ENCODE assay signal across 24 cellular contexts in genomic region chr6:111988926-111989325, GRCh38.
DNase-seq lines count a peak whose midpoint lies in the region; ATAC-seq, FAIRE-seq and TF ChIP-seq lines count a peak whose summit lies in the region.
"Had no signal": no experiment of that assay in that cellular context is flagged by ENCODE, and none has a peak within 500 bp of the region (broad histone marks: within the 10 kb centered on the region; RNA-seq: fewer than 3 reads in every experiment).

No MANE protein-coding gene starts in this region.

- H3K14ac ChIP-seq in trophoblast cell (ENCODE audit: low read length), result peak overlapping the region; percentile 48

- RAD21 ChIA-PET in GM12878 (lab: Charles Lee; ENCODE audit: unreplicated experiment), result no interaction called here

- intact Hi-C loops in GM12878 (cut with micrococcal nuclease; ENCODE audit: unreplicated experiment), result no loop called here

- H2AK5ac ChIP-seq in trophoblast cell (ENCODE audit: low read length), result peak overlapping the region; percentile 87

- no peak for TF ChIP-seq EP300 in GM12878 (IDR thresholded peaks at IDR 0.05; ENCODE audit: borderline replicate concordance in 1 of 2, control insufficient read depth in 1 of 2, low read depth in 2 of 2, low read length in 2 of 2)

- H2BK12ac ChIP-seq in trophoblast cell (ENCODE audit: low read length), result peak overlapping the region; percentile 96

- H3K79me2 ChIP-seq in GM12878 (ENCODE audit: control insufficient read depth, insufficient read depth, low read length) (no peaks in the 10 kb centered on the region), trophoblast cell (ENCODE audit: control insufficient read depth, insufficient read depth, low read length, poor library complexity) (peaks cover 13% of the 10 kb centered on the region)

- H3K4me2 ChIP-seq in GM12878 (ENCODE audit: control insufficient read depth, insufficient read depth), result no peak overlapping the region
- H3K4me2 ChIP-seq in trophoblast cell (ENCODE audit: low read length), result no peak overlapping the region
- H3K4me2 ChIP-seq: A549 had no signal

- H4K12ac ChIP-seq in trophoblast cell (ENCODE audit: low read depth, low read length), result no peak overlapping the region

- peak overlapping the region; percentile 82 for H2BK120ac ChIP-seq in trophoblast cell (ENCODE audit: insufficient read depth, low read length, poor library complexity)

- 97% methylated on average over 2 of the region's 2 CpGs for WGBS in GM12878 (ENCODE audit: insufficient coverage, insufficient replicate concordance, low lambda C conversion rate, missing lambda C conversion rate)
- no CpG with 5 or more reads among the region's 2 CpGs for WGBS in trophoblast cell (ENCODE audit: extremely low coverage, insufficient coverage, insufficient read length)

- no peak overlapping the region for H3K18ac ChIP-seq in trophoblast cell (ENCODE audit: low read length)

- H3K4ac ChIP-seq in trophoblast cell (ENCODE audit: low read depth, low read length), result no peak overlapping the region

- no peak overlapping the region for H3K23ac ChIP-seq in trophoblast cell (ENCODE audit: low read length)

- H3K4me1 ChIP-seq in CD8-positive, alpha-beta memory T cell (ENCODE audit: insufficient read depth, low read length), result peaks cover 91% of the 10 kb centered on the region
- peaks cover 36% of the 10 kb centered on the region for H3K4me1 ChIP-seq in GM12878 (ENCODE audit: control insufficient read depth, insufficient read depth, low read length)
- H3K4me1 ChIP-seq in trophoblast cell (ENCODE audit: control insufficient read depth in 1 of 2, insufficient read depth in 2 of 2, low read length in 2 of 2), result peaks cover 7 to 15% of the 10 kb centered on the region in 2 experiments
- H3K4me1 ChIP-seq: A549, transverse colon had no signal

- TF ChIP-seq POLR2A in GM12878 (IDR thresholded peaks at IDR 0.05; ENCODE audit: low read depth, low read length), result no peak

- H3K9ac ChIP-seq in GM12878 (ENCODE audit: control insufficient read depth, insufficient read depth, low read length) (no peak overlapping the region), trophoblast cell (ENCODE audit: low read length) (no peak overlapping the region)

- H4K20me1 ChIP-seq in GM12878 (ENCODE audit: control insufficient read depth, insufficient read depth), result no peaks in the 10 kb centered on the region

- DNase-seq in activated CD4-positive, alpha-beta T cell treated with anti-CD3 and anti-CD28 coated beads, Interleukin-2, amount 10 ng/mL, durations not matched to agents 7 days and 5 days, result no peak
- DNase-seq in activated CD4-positive, alpha-beta T cell treated with anti-CD3 and anti-CD28 coated beads, Interleukin-2, amount 50 U/mL, for 4 hours, result no peak
- no peak for DNase-seq in CD8-positive, alpha-beta memory T cell
- DNase-seq in GM12878 (ENCODE audit: low read depth, low spot score) (no peak), trophoblast cell (no peak), urothelium cell line (ENCODE audit: low spot score) (no peak)
- no peak for DNase-seq in stimulated activated CD4-positive, alpha-beta T cell treated with anti-CD3 and anti-CD28 coated beads, Interleukin-2, amount 100 ng/mL, for 24 hours
- DNase-seq: activated CD4-positive, CD25-positive, alpha-beta regulatory T cell treated with anti-CD3 and anti-CD28 coated beads, Interleukin-2, amount 50 U/mL, for 72 hours; activated T-cell treated with anti-CD3 and anti-CD28 coated beads for 4 hours; Calu3; GOT3; Kasumi-1; lower lobe of right lung; NCI-H1694 treated with DMSO at 0.1 percent for 48 hours; NCI-H2171 treated with DMSO at 0.1 percent for 48 hours; NCI-H526; nucleus accumbens; stimulated activated naive CD4-positive, alpha-beta T cell treated with Interleukin-2 at 50 U/mL for 16 hours; transverse colon had no signal

- no peak overlapping the region for H4K8ac ChIP-seq in trophoblast cell (ENCODE audit: low read depth, low read length)

- CTCF ChIA-PET in activated CD4-positive, alpha-beta T cell treated with anti-CD3 and anti-CD28 coated beads, Interleukin-2, amount 10 ng/mL, durations not matched to agents 7 days and 5 days (lab: Charles Lee), result interaction anchor here (0.5 to 1.6 kb wide), 5 partner anchors 15 to 233 kb away, joined by 3 to 6 read pairs (median 4); no protein-coding TSS in a partner anchor
- CTCF ChIA-PET in CD8-positive, alpha-beta memory T cell (lab: Charles Lee), result interaction anchor here (1.6 kb wide), 1 partner anchor 225 kb away, joined by 6 read pairs; no protein-coding TSS in a partner anchor
- CTCF ChIA-PET in GM12878 (lab: Yijun Ruan, JAX), result interaction anchor here (0.8 kb wide), 1 partner anchor 27 kb away, joined by 3 read pairs; no protein-coding TSS in a partner anchor

- TF ChIP-seq RAD21 in GM12878 (IDR thresholded peaks at IDR 0.05; ENCODE audit: insufficient read depth, low read depth, low read length), result no peak

- no TSS peak for BruUV-seq in GM12878 (replicated peaks; lab: Mats Ljungman, UMichigan)

- no peak overlapping the region for H3K4me3 Mint-ChIP-seq in activated CD4-positive, alpha-beta T cell treated with anti-CD3 and anti-CD28 coated beads, Interleukin-2, amount 10 ng/mL, durations not matched to agents 7 days and 5 days
- peak overlapping the region in 2 of 7 donors; percentile 16 to 60 for H3K4me3 Mint-ChIP-seq in CD8-positive, alpha-beta memory T cell
- H3K4me3 Mint-ChIP-seq: B cell had no signal

- no peaks in the 10 kb centered on the region for H3K36me3 ChIP-seq in CD8-positive, alpha-beta memory T cell (ENCODE audit: insufficient read depth, low read length)
- H3K36me3 ChIP-seq in GM12878 (ENCODE audit: control insufficient read depth in 2 of 2, insufficient read depth in 2 of 2, low read length in 1 of 2), result no peaks in the 10 kb centered on the region
- H3K36me3 ChIP-seq in trophoblast cell (ENCODE audit: control insufficient read depth in 1 of 2, insufficient read depth in 2 of 2, low read length in 2 of 2), result no peaks in the 10 kb centered on the region
- H3K36me3 ChIP-seq: lower lobe of right lung, transverse colon had no signal

- peak overlapping the region; percentile 90 for H3K27ac Mint-ChIP-seq in activated CD4-positive, alpha-beta T cell treated with anti-CD3 and anti-CD28 coated beads, Interleukin-2, amount 10 ng/mL, durations not matched to agents 7 days and 5 days
- peak overlapping the region in 7 of 8 donors; percentile 81 to 99 (median 90) for H3K27ac Mint-ChIP-seq in CD8-positive, alpha-beta memory T cell
- H3K27ac Mint-ChIP-seq: B cell had no signal

- TF ChIP-seq CTCF in GM12878 (IDR thresholded peaks at IDR 0.05 in 2 of 3, conservative IDR thresholded peaks at IDR 0.05 in 1 of 3; ENCODE audit: control insufficient read depth in 2 of 3, extremely low read depth in 1 of 3, insufficient read depth in 1 of 3, low read depth in 3 of 3, low read length in 3 of 3), result no peak

- peaks cover 13% of the 10 kb centered on the region for H3K9me3 Mint-ChIP-seq in activated CD4-positive, alpha-beta T cell treated with anti-CD3 and anti-CD28 coated beads, Interleukin-2, amount 10 ng/mL, durations not matched to agents 7 days and 5 days
- no peaks in the 10 kb centered on the region for H3K9me3 Mint-ChIP-seq in CD8-positive, alpha-beta memory T cell

- peaks cover 79% of the 10 kb centered on the region for H3K4me1 Mint-ChIP-seq in activated CD4-positive, alpha-beta T cell treated with anti-CD3 and anti-CD28 coated beads, Interleukin-2, amount 10 ng/mL, durations not matched to agents 7 days and 5 days
- H3K4me1 Mint-ChIP-seq in CD8-positive, alpha-beta memory T cell, result peaks cover 73 to 92% (median 75%) of the 10 kb centered on the region in 3 donors

- no peaks in the 10 kb centered on the region for H3K27me3 Mint-ChIP-seq in activated CD4-positive, alpha-beta T cell treated with anti-CD3 and anti-CD28 coated beads, Interleukin-2, amount 10 ng/mL, durations not matched to agents 7 days and 5 days
- H3K27me3 Mint-ChIP-seq in CD8-positive, alpha-beta memory T cell, result no peaks in the 10 kb centered on the region

- no peaks in the 10 kb centered on the region for H3K9me3 ChIP-seq in CD8-positive, alpha-beta memory T cell (ENCODE audit: low read length)
- H3K9me3 ChIP-seq in GM12878 (replicated peaks; ENCODE audit: control insufficient read depth, insufficient read depth, low read length) (no peaks in the 10 kb centered on the region; the same call in 2 of the 3 replicates), trophoblast cell (ENCODE audit: insufficient read depth, low read depth, low read length) (peaks cover 3% of the 10 kb centered on the region)
- H3K9me3 ChIP-seq: A549, lower lobe of right lung, transverse colon had no signal

- no peak overlapping the region for H2BK5ac ChIP-seq in trophoblast cell (ENCODE audit: low read depth, low read length, poor library complexity)

- no peak overlapping the region for H3K27ac ChIP-seq in CD8-positive, alpha-beta memory T cell (ENCODE audit: low read depth, low read length)
- H3K27ac ChIP-seq in GM12878 (ENCODE audit: control insufficient read depth, insufficient read depth), result peak overlapping the region; percentile 75
- no peak overlapping the region for H3K27ac ChIP-seq in trophoblast cell (ENCODE audit: low read depth, low read length)
- H3K27ac ChIP-seq: A549, coronary artery, lower lobe of right lung, transverse colon had no signal

- H4K91ac ChIP-seq in trophoblast cell (ENCODE audit: low read depth, low read length), result peak overlapping the region; percentile 51

- in situ Hi-C loops in GM12878 (cut with MboI), result no loop called here

- peaks cover 14% of the 10 kb centered on the region for H3K36me3 Mint-ChIP-seq in activated CD4-positive, alpha-beta T cell treated with anti-CD3 and anti-CD28 coated beads, Interleukin-2, amount 10 ng/mL, durations not matched to agents 7 days and 5 days (ENCODE audit: low read depth)
- H3K36me3 Mint-ChIP-seq in CD8-positive, alpha-beta memory T cell, result peaks cover 0 to 2% (median 0%) of the 10 kb centered on the region in 3 donors

- no peaks in the 10 kb centered on the region for H3K27me3 ChIP-seq in CD8-positive, alpha-beta memory T cell (ENCODE audit: insufficient read depth, low read length, poor library complexity, severe bottlenecking)
- H3K27me3 ChIP-seq in GM12878 (replicated peaks in 1 of 2; ENCODE audit: control insufficient read depth in 2 of 2, insufficient read depth in 2 of 2, low read length in 1 of 2) (no peaks in the 10 kb centered on the region), trophoblast cell (ENCODE audit: insufficient read depth, low read length) (no peaks in the 10 kb centered on the region)
- H3K27me3 ChIP-seq: transverse colon had no signal

- FAIRE-seq in GM12878 (lab: Jason Lieb, UNC) (no peak), urothelium cell line (lab: Jason Lieb, UNC) (no peak)
- FAIRE-seq: A549 had no signal

- no peak overlapping the region for H2AFZ ChIP-seq in GM12878 (ENCODE audit: control insufficient read depth, low read depth, low read length)
- H2AFZ ChIP-seq in trophoblast cell (ENCODE audit: insufficient read depth, low read length, poor library complexity), result no peak overlapping the region

- POLR2A ChIA-PET in activated CD4-positive, alpha-beta T cell treated with anti-CD3 and anti-CD28 coated beads, Interleukin-2, amount 10 ng/mL, durations not matched to agents 7 days and 5 days (lab: Charles Lee), result no interaction called here
- POLR2A ChIA-PET in CD8-positive, alpha-beta memory T cell (lab: Charles Lee), result no interaction called here
- POLR2A ChIA-PET in GM12878 (lab: Charles Lee), result no interaction called here

- ATAC-seq in GM12878 (no peak), GM21619 (IDR thresholded peaks at IDR 0.05; ENCODE audit: unreplicated experiment) (no peak)
- ATAC-seq: A549, lower lobe of right lung had no signal

- H3K4me3 ChIP-seq in CD8-positive, alpha-beta memory T cell (ENCODE audit: low read length), result peak overlapping the region; percentile 16
- H3K4me3 ChIP-seq in GM12878, result no peak overlapping the region
- H3K4me3 ChIP-seq in trophoblast cell (ENCODE audit: low read depth, low read length), result no peak overlapping the region
- H3K4me3 ChIP-seq: A549, coronary artery, lower lobe of right lung, skin epidermis, transverse colon had no signal

- peaks cover 30% of the 10 kb centered on the region for H3K79me1 ChIP-seq in trophoblast cell (ENCODE audit: low read length)

- SMC1A ChIA-PET in GM12878 (lab: Charles Lee; ENCODE audit: uncharacterized antibody, unreplicated experiment), result interaction anchor here (1.4 to 2.0 kb wide), 3 partner anchors 139 to 183 kb away, joined by 4 to 7 read pairs (median 4); no protein-coding TSS in a partner anchor
